ENCODE assay signal across 10 cellular contexts in the genomic region with DNA sequence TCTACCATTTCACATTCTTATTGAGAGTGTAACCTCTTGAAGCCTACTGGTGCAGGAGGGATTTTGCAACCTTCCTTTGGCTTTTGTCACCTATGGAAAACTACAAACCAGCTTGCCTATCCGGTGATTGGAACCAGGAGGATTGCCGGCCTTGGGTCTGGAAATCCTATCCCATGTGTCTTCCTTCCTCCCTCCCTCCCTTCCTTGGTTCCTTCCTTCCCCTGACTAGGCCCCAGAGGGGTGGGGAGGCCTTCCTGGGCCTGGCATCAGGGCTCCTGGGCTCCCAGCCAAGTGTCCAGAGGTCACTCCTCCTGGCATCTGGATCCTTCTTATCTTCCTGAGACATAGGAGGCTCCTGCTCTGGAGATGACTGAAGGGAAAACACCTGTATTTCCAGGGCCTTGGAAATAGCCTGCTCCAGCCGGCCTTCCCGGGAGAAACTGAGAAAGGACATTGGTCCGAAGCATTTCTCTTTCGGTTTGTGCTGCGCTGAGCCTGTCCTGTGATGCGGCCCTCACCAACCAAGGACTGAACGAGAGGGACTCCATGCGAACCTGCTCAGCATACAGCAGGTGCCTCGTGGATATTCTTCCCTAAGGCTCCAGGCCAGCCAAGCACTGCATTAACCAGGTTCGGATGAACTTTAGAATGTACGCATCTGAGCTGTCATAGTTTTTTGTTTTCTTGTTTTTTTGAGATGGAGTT. TPM values are rescaled to one million over a fixed set of nuclear protein-coding genes. Genes with fewer than 3 reads are reported as not detected.
DNase-seq lines count a peak whose midpoint lies in the region; ATAC-seq and TF ChIP-seq lines count a peak whose summit lies in the region.
"Had no signal": no experiment of that assay in that cellular context is flagged by ENCODE, and none has a peak within 500 bp of the region (broad histone marks: within the 10 kb centered on the region; RNA-seq: fewer than 3 reads in every experiment).

No MANE protein-coding gene starts in this region.

- H3K4me1 ChIP-seq in breast epithelium (peaks cover 13 to 37% of the 10 kb centered on the region in 2 donors), left lung (peaks cover 53 to 98% of the 10 kb centered on the region in 2 donors)

- peak overlapping the region in 1 of 3 donors; percentile 30 for H3K4me3 ChIP-seq in breast epithelium
- no peak overlapping the region for H3K4me3 ChIP-seq in left lung

- DNase-seq in DMS 273 (lab: John Stamatoyannopoulos, UW; ENCODE audit: unreplicated experiment) (peak; percentile 51), DMS 273 treated with DMSO at 0.1 percent for 48 hours (lab: John Stamatoyannopoulos, UW) (no peak), breast epithelium (ENCODE audit: low spot score in 2 of 2) (no peak), left lung (peak; percentile 51 to 82), substantia nigra (lab: John Stamatoyannopoulos, UW) (no peak), NCI-H774 (lab: John Stamatoyannopoulos, UW) (no peak), globus pallidus (ENCODE audit: low spot score) (no peak)
- DNase-seq: NCI-H1417 treated with DMSO at 0.1 percent for 48 hours; stimulated activated naive B cell treated with anti-CD40 and anti-IgM and Interleukin-4, amounts not matched to agents 10 μg/mL and 1 μg/mL and 100 μg/mL, for 72 hours had no signal

- H3K9me3 ChIP-seq in breast epithelium = no peaks in the 10 kb centered on the region
- no peaks in the 10 kb centered on the region for H3K9me3 ChIP-seq in left lung

- H3K36me3 ChIP-seq in breast epithelium (no peaks in the 10 kb centered on the region), left lung (no peaks in the 10 kb centered on the region)

- H3K27ac ChIP-seq in breast epithelium (peak overlapping the region; percentile 87 to 89), left lung (peak overlapping the region; percentile 85 to 94), substantia nigra (ENCODE audit: low read depth, low read length, poor library complexity, severe bottlenecking) (peak overlapping the region; percentile 49)

- ATAC-seq in left lung (no peak), HG03139 (IDR thresholded peaks at IDR 0.05; ENCODE audit: unreplicated experiment) (no peak)
- ATAC-seq: stimulated activated naive B cell treated with anti-CD40 and anti-IgM and Interleukin-4, amounts not matched to agents 10 μg/mL and 1 μg/mL and 100 μg/mL, for 72 hours had no signal

- TF ChIP-seq POLR2A in breast epithelium (IDR thresholded peaks at IDR 0.05) = no peak

- H3K27me3 ChIP-seq in breast epithelium = no peaks in the 10 kb centered on the region
- H3K27me3 ChIP-seq in left lung = no peaks in the 10 kb centered on the region

- intact Hi-C loops in breast epithelium (cut with DNase I; ENCODE audit: low total_unique reads) (loop anchor here (5.0 kb wide), 1 partner anchor 67 kb away; a partner anchor contains a TSS), left lung (cut with DNase I) (loop anchor here in 1 of 2 donors (5.0 kb wide), 1 partner anchor 67 kb away; a partner anchor contains a TSS)

- TF ChIP-seq CTCF in breast epithelium (IDR thresholded peaks at IDR 0.05) (no peak), left lung (IDR thresholded peaks at IDR 0.05) (no peak)

RNA-seq across cellular contexts. Expression of a gene that starts 43.4 kb away (rescaled TPM):
- 100 to 1,000 TPM; 150 to 170 (median 156) TPM for total RNA-seq in breast epithelium
- total RNA-seq in left lung = 100 to 1,000 TPM; 139 to 258 TPM

Comparison
In these comparisons a context has a peak if more than half of its experiments do, and no peak if none do; other contexts are left out.
1. DNase-seq: peak in DMS 273 (single experiment) and left lung (2 of 2); none in DMS 273 treated with DMSO at 0.1 percent for 48 hours (single experiment), breast epithelium (0 of 2), substantia nigra (0 of 49), NCI-H774 (single experiment) and globus pallidus (single experiment).
2. Peak in every context shown above with its lines, with median percentiles within 50 percentile points of each other: H3K27ac ChIP-seq.